ENCODE assay signal across 9 cellular contexts in the genomic region with DNA sequence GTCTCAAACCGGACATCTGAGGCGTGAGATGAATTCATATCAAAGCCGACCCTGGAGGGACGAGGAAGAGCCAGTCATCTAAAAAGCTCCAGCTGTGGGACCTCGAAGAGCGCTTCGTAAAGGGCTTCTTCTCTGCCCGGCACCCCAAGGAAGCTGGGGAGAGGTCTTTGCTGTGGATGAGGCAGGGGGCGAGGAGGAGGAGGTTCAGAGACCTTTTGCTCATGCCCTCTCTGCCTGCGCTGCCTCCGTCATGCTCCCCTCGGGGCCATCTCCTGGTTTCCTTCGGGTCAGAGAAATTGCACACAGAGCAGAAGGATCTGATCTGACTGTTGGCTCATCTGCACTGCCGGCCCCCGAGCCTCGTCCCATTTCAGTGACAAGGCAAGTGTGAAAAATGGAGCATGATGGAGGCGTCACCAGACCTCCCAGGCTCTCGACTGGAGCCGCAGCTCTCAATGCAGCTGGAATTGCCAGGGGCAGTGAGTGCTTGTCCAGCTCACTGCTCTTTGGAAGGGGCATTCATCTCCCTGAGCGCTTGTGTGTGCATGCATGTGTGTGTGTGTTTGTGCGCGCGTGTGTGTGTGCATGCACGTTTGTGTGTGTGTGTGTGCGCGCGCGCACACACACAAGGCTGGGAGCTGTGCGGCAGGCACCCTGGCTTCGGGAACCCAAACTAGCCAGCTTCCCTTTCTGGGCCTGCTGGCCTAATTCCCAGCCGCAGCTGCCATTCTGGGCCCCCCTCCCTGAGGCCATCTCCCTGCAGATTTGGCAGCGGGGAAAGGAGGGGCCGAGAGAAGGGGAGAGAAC. TPM values are rescaled to one million over a fixed set of nuclear protein-coding genes. Genes with fewer than 3 reads are reported as not detected.
DNase-seq lines count a peak whose midpoint lies in the region; ATAC-seq and TF ChIP-seq lines count a peak whose summit lies in the region.
"Had no signal": no experiment of that assay in that cellular context is flagged by ENCODE, and none has a peak within 500 bp of the region (broad histone marks: within the 10 kb centered on the region; RNA-seq: fewer than 3 reads in every experiment).

No MANE protein-coding gene starts in this region.

- CTCF ChIA-PET in SK-N-SH (lab: Yijun Ruan, JAX), result interaction anchor here (0.6 to 8.0 kb wide), 46 partner anchors 8 to 466 kb away, joined by 3 to 101 read pairs (median 5); a partner anchor contains a TSS

- DNase-seq in T-helper 1 cell (no peak), SK-N-SH (peak; percentile 78), right atrium auricular region (ENCODE audit: low spot score) (no peak), HUDEP-2 (lab: John Stamatoyannopoulos, UW; ENCODE audit: unreplicated experiment in 76 of 76) (no peak)

- peak overlapping the region; percentile 96 for H2AFZ ChIP-seq in SK-N-SH (ENCODE audit: low read depth)

- H3K79me2 ChIP-seq in SK-N-SH (ENCODE audit: insufficient read depth), result no peaks in the 10 kb centered on the region

- no peak for TF ChIP-seq EP300 in SK-N-SH (IDR thresholded peaks at IDR 0.05; ENCODE audit: borderline replicate concordance in 1 of 2, low read depth in 1 of 2, low read length in 1 of 2)

- peaks cover 4% of the 10 kb centered on the region for H3F3A ChIP-seq in SK-N-SH (replicated peaks; ENCODE audit: insufficient read depth)

- peaks cover 63% of the 10 kb centered on the region for H3K27me3 Mint-ChIP-seq in T-helper 1 cell treated with Interleukin-12 subunit alpha and Interleukin-12 subunit beta and Interleukin-4 antibody, amounts not matched to agents 30 μg/mL and 1 μg/mL, for 36 hours (ENCODE audit: low read depth)

- no peaks in the 10 kb centered on the region for H3K9me3 Mint-ChIP-seq in T-helper 1 cell treated with Interleukin-12 subunit alpha and Interleukin-12 subunit beta and Interleukin-4 antibody, amounts not matched to agents 30 μg/mL and 1 μg/mL, for 36 hours

- 24% methylated on average over 21 of the region's 33 CpGs for WGBS in SK-N-SH (ENCODE audit: low lambda C conversion rate)

- H3K27ac Mint-ChIP-seq in T-helper 1 cell treated with Interleukin-12 subunit alpha and Interleukin-12 subunit beta and Interleukin-4 antibody, amounts not matched to agents 30 μg/mL and 1 μg/mL, for 36 hours, result no peak overlapping the region

- H3K4me1 ChIP-seq in SK-N-SH (ENCODE audit: control insufficient read depth in 1 of 2, insufficient read depth in 2 of 2, low read depth in 1 of 2, low read length in 1 of 2) (peaks cover 0 to 14% of the 10 kb centered on the region in 2 experiments; a peak in 1 of 4 replicates), right atrium auricular region (peaks cover 0 to 52% of the 10 kb centered on the region in 2 donors), subcutaneous abdominal adipose tissue (ENCODE audit: control insufficient read depth in 5 of 5, insufficient read depth in 5 of 5, low read length in 5 of 5) (peaks cover 1 to 60% (median 28%) of the 10 kb centered on the region in 5 donors)

- H3K27ac ChIP-seq in SK-N-SH (ENCODE audit: low read depth in 2 of 2, low read length in 1 of 2) (no peak overlapping the region), right atrium auricular region (peak overlapping the region; percentile 73 to 75), subcutaneous abdominal adipose tissue (ENCODE audit: low read depth, low read length) (no peak overlapping the region)

- no peaks in the 10 kb centered on the region for H3K9me2 ChIP-seq in SK-N-SH

- H3K9ac ChIP-seq in SK-N-SH (no peak overlapping the region), subcutaneous abdominal adipose tissue (ENCODE audit: low read length in 5 of 5) (peak overlapping the region in 1 of 5 donors; percentile 46)

- H3K27me3 ChIP-seq in SK-N-SH (ENCODE audit: insufficient read depth) (peaks cover 10% of the 10 kb centered on the region; the same call in 1 of the 2 replicates), right atrium auricular region (no peaks in the 10 kb centered on the region), subcutaneous abdominal adipose tissue (ENCODE audit: control insufficient read depth in 5 of 5, insufficient read depth in 4 of 5, low read length in 5 of 5) (peaks cover 0 to 17% (median 12%) of the 10 kb centered on the region in 5 donors)

- ATAC-seq in GM21717 (IDR thresholded peaks at IDR 0.05; ENCODE audit: unreplicated experiment) (no peak), HG02571 (IDR thresholded peaks at IDR 0.05; ENCODE audit: unreplicated experiment) (no peak)

- TF ChIP-seq RAD21 in SK-N-SH (IDR thresholded peaks at IDR 0.05; ENCODE audit: low read length), result no peak

- TF ChIP-seq CTCF in SK-N-SH (IDR thresholded peaks at IDR 0.05) (no peak), right atrium auricular region (IDR thresholded peaks at IDR 0.05) (no peak)

- peak overlapping the region; percentile 68 for H3K4me3 Mint-ChIP-seq in T-helper 1 cell treated with Interleukin-12 subunit alpha and Interleukin-12 subunit beta and Interleukin-4 antibody, amounts not matched to agents 30 μg/mL and 1 μg/mL, for 36 hours

- H4K20me1 ChIP-seq in SK-N-SH (ENCODE audit: insufficient read depth), result no peaks in the 10 kb centered on the region

- H3K36me3 Mint-ChIP-seq in T-helper 1 cell treated with Interleukin-12 subunit alpha and Interleukin-12 subunit beta and Interleukin-4 antibody, amounts not matched to agents 30 μg/mL and 1 μg/mL, for 36 hours (ENCODE audit: low read depth), result no peaks in the 10 kb centered on the region

- H3K4me3 ChIP-seq in SK-N-SH (ENCODE audit: low read depth in 2 of 2, low read length in 1 of 2) (peak overlapping the region; percentile 44 to 66; a peak in 3 of 4 replicates), right atrium auricular region (peak overlapping the region; percentile 34 to 44), subcutaneous abdominal adipose tissue (ENCODE audit: low read depth in 1 of 5, low read length in 5 of 5) (peak overlapping the region in 4 of 5 donors; percentile 53 to 63 (median 58))

- no peaks in the 10 kb centered on the region for H3K36me3 ChIP-seq in SK-N-SH (replicated peaks in 1 of 2; ENCODE audit: control insufficient read depth in 1 of 2, insufficient read depth in 2 of 2, low read length in 1 of 2)
- H3K36me3 ChIP-seq in right atrium auricular region, result no peaks in the 10 kb centered on the region
- H3K36me3 ChIP-seq in subcutaneous abdominal adipose tissue (ENCODE audit: control insufficient read depth in 5 of 5, insufficient read depth in 5 of 5, low read length in 5 of 5), result no peaks in the 10 kb centered on the region

- H3K9me3 ChIP-seq in SK-N-SH, result no peaks in the 10 kb centered on the region
- H3K9me3 ChIP-seq in right atrium auricular region, result no peaks in the 10 kb centered on the region
- H3K9me3 ChIP-seq in subcutaneous abdominal adipose tissue (ENCODE audit: control insufficient read depth in 5 of 5, low read length in 5 of 5), result no peaks in the 10 kb centered on the region

- POLR2A ChIA-PET in SK-N-SH (lab: Yijun Ruan, JAX), result interaction anchor here (0.8 to 1.4 kb wide), 4 partner anchors 37 to 358 kb away, joined by 4 to 6 read pairs (median 4); a partner anchor contains a TSS

- peak overlapping the region; percentile 83 for H3K4me2 ChIP-seq in SK-N-SH

- peaks cover 15% of the 10 kb centered on the region for H3K4me1 Mint-ChIP-seq in T-helper 1 cell treated with Interleukin-12 subunit alpha and Interleukin-12 subunit beta and Interleukin-4 antibody, amounts not matched to agents 30 μg/mL and 1 μg/mL, for 36 hours (ENCODE audit: low read depth)

TF ChIP-seq in SK-N-SH, 30 proteins besides CTCF, POLR2A, EP300 and RAD21:
- TF ChIP-seq CHD2 (IDR thresholded peaks at IDR 0.05; ENCODE audit: low read length, partially characterized antibody) (no peak), JUND (IDR thresholded peaks at IDR 0.05) (no peak), RFX5 (IDR thresholded peaks at IDR 0.05; ENCODE audit: low read length) (0 out of 2 replicates have a peak, but pooled peaks have one; percentile 13)

RNA-seq across cellular contexts. Expression of a gene that starts 9.2 kb away (rescaled TPM):
- 0.08 and 0.21 TPM in 2 replicates for polyA plus RNA-seq in SK-N-SH (2012; rRNA removed)
- 0.12 and 0.18 TPM in 2 replicates for polyA plus RNA-seq in SK-N-SH (2012; cell fraction: cytosol; rRNA removed)
- polyA plus RNA-seq in SK-N-SH (2012; cell fraction: nucleus; rRNA removed), result 0.27 and 0.38 TPM in 2 replicates
- total RNA-seq in right atrium auricular region, result 1 to 10 TPM in 1 of 2 donors, under 1 TPM in 1; 0.71 to 2.0 TPM
- total RNA-seq: mononuclear cell had no signal

RNA-seq across cellular contexts. Expression of a gene that starts 37.3 kb away (rescaled TPM):
- 23.4 and 27.8 TPM in 2 replicates for polyA plus RNA-seq in SK-N-SH (2012; rRNA removed)
- 32.4 and 33.3 TPM in 2 replicates for polyA plus RNA-seq in SK-N-SH (2012; cell fraction: cytosol; rRNA removed)
- polyA plus RNA-seq in SK-N-SH (2012; cell fraction: nucleus; rRNA removed), result 12.2 and 23.2 TPM in 2 replicates
- total RNA-seq in right atrium auricular region, result 100 to 1,000 TPM in 1 of 2 donors, 10 to 100 TPM in 1; 89.7 to 179 TPM

Comparison
In these comparisons a context has a peak if more than half of its experiments do, and no peak if none do; other contexts are left out.
1. H3K27ac ChIP-seq: peak in right atrium auricular region (2 of 2); none in SK-N-SH (0 of 2) and subcutaneous abdominal adipose tissue (single experiment).
2. Peak in every context shown above with its lines, with median percentiles within 50 percentile points of each other: H3K4me3 ChIP-seq.